ENCODE assay signal across 1 cellular context in genomic region chr12:7096006-7096903, GRCh38.
TF ChIP-seq lines count a peak whose summit lies in the region.

No MANE protein-coding gene starts in this region.

TF ChIP-seq in H1, 55 proteins besides CTCF, POLR2A, EP300 and RAD21:
- no peak for TF ChIP-seq HDAC2 (IDR thresholded peaks at IDR 0.05; ENCODE audit: borderline replicate concordance in 1 of 2, low read depth in 2 of 2, low read length in 2 of 2)
- no peak for TF ChIP-seq ASH2L (IDR thresholded peaks at IDR 0.05; ENCODE audit: low read length)
- no peak for TF ChIP-seq KDM1A (IDR thresholded peaks at IDR 0.05; ENCODE audit: borderline replicate concordance, low read length)
- TF ChIP-seq CEBPB (IDR thresholded peaks at IDR 0.05; ENCODE audit: low read depth, low read length): no peak
- TF ChIP-seq NRF1 (IDR thresholded peaks at IDR 0.05; ENCODE audit: low read depth, low read length): no peak
- TF ChIP-seq RNF2 (IDR thresholded peaks at IDR 0.05; ENCODE audit: borderline replicate concordance, low read depth, low read length, missing control alignments, poor library complexity, severe bottlenecking): no peak
- TF ChIP-seq CHD1 (IDR thresholded peaks at IDR 0.05; ENCODE audit: low read depth, low read length): no peak
- TF ChIP-seq CHD7 (IDR thresholded peaks at IDR 0.05; ENCODE audit: insufficient replicate concordance, low read length): no peak
- TF ChIP-seq SIN3A (conservative IDR thresholded peaks at IDR 0.05 in 1 of 2, IDR thresholded peaks at IDR 0.05 in 1 of 2; ENCODE audit: low read depth in 1 of 2, low read length in 2 of 2): no peak
- TF ChIP-seq MAX (IDR thresholded peaks at IDR 0.05): no peak
- no peak for TF ChIP-seq ATF2 (IDR thresholded peaks at IDR 0.05; ENCODE audit: low read length)
- no peak for TF ChIP-seq SP1 (IDR thresholded peaks at IDR 0.05; ENCODE audit: low read depth, low read length)
- TF ChIP-seq HDAC6 (IDR thresholded peaks at IDR 0.05; ENCODE audit: low read depth, low read length): no peak
TF ChIP-seq in H1: peak in this region for 0.
